Comparison of ENCODE assay signal across 8 cellular contexts in genomic region chr2:118371500-118371899, GRCh38.
DNase-seq lines count a peak whose midpoint lies in the region; ATAC-seq and TF ChIP-seq lines count a peak whose summit lies in the region.

No MANE protein-coding gene starts in this region.

- TF ChIP-seq CTCF in BE2C (IDR thresholded peaks at IDR 0.05; ENCODE audit: low read depth, low read length) (peak; percentile 41), epithelial cell of esophagus (IDR thresholded peaks at IDR 0.05; ENCODE audit: insufficient read depth, low read depth, low read length, missing control alignments) (peak; percentile 81), retinal pigment epithelial cell (conservative IDR thresholded peaks at IDR 0.05; ENCODE audit: low read depth, low read length) (peak; percentile 88)

- peak; percentile 63 for ATAC-seq in GM18909 (IDR thresholded peaks at IDR 0.05; ENCODE audit: poor library complexity, unreplicated experiment)
- no peak for ATAC-seq in HG03378 (IDR thresholded peaks at IDR 0.05; ENCODE audit: unreplicated experiment)
- ATAC-seq in HG03354 (IDR thresholded peaks at IDR 0.05; ENCODE audit: poor library complexity, severe bottlenecking, unreplicated experiment) = no peak

- no peaks in the 10 kb centered on the region for H3K27me3 ChIP-seq in BE2C

- H3K36me3 ChIP-seq in BE2C = no peaks in the 10 kb centered on the region

- no peaks in the 10 kb centered on the region for H3K4me1 ChIP-seq in BE2C

- H3K9me3 ChIP-seq in BE2C = no peaks in the 10 kb centered on the region

- DNase-seq in BE2C = peak; percentile 5
- peak; percentile 19 for DNase-seq in NCI-H1694 treated with DMSO at 0.1 percent for 48 hours (lab: John Stamatoyannopoulos, UW)
- peak; percentile 61 for DNase-seq in epithelial cell of esophagus (ENCODE audit: low read depth)
- DNase-seq in retinal pigment epithelial cell (ENCODE audit: low read depth) = no peak
- no peak for DNase-seq in NCI-H345 treated with DMSO at 0.1 percent for 48 hours (lab: John Stamatoyannopoulos, UW; ENCODE audit: unreplicated experiment)

- no peak overlapping the region for H3K4me3 ChIP-seq in BE2C (ENCODE audit: low read depth, low read length)
- H3K4me3 ChIP-seq in epithelial cell of esophagus (ENCODE audit: low read length) = no peak overlapping the region
- H3K4me3 ChIP-seq in retinal pigment epithelial cell (ENCODE audit: low read length) = no peak overlapping the region

Comparison
In these comparisons a context has a peak if more than half of its experiments do, and no peak if none do; other contexts are left out.
1. DNase-seq: peak in BE2C (single experiment), NCI-H1694 treated with DMSO at 0.1 percent for 48 hours (single experiment) and epithelial cell of esophagus (single experiment); none in retinal pigment epithelial cell (single experiment) and NCI-H345 treated with DMSO at 0.1 percent for 48 hours (single experiment).
2. Peak in every context shown above with its lines, with median percentiles within 50 percentile points of each other: CTCF ChIP-seq.